ENCODE assay signal across 24 cellular contexts in the genomic region with DNA sequence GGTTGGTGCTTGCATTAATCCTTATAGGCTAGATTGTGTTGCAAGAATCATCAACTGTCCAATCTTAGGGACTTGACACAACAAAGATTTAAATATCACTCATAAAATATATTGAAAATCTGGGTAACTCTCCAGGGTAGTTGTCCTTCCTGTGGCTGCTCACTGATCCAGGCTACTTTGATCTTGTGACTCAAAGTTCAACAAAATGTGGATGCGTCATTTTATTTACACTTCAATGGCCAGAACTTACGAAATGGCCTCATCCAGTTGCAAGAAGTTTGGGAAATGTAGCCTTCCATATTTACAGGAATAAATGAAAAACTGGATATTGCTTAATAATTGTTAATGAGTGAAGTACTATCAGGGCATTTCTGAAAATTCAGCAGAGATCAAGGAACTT.
A peak's percentile ranks its signal among the peaks of the same experiment; 100 is the strongest.
DNase-seq lines count a peak whose midpoint lies in the region; ATAC-seq, FAIRE-seq and TF ChIP-seq lines count a peak whose summit lies in the region.
"Had no signal": no experiment of that assay in that cellular context is flagged by ENCODE, and none has a peak within 500 bp of the region (broad histone marks: within the 10 kb centered on the region; RNA-seq: fewer than 3 reads in every experiment).

No MANE protein-coding gene starts in this region.

- H3K9me3 Mint-ChIP-seq in WTC11 (peaks cover 15% of the 10 kb centered on the region), osteocyte (ENCODE audit: unreplicated experiment) (peaks cover 7% of the 10 kb centered on the region)
- H3K9me3 Mint-ChIP-seq: activated CD4-positive, alpha-beta memory T cell treated with anti-CD3 and anti-CD28 coated beads, Interleukin-2, amount 10 ng/mL, durations not matched to agents 7 days and 5 days had no signal

- H3K4me1 ChIP-seq in A549, result peaks cover 32% of the 10 kb centered on the region
- H3K4me1 ChIP-seq in Peyer's patch, result no peaks in the 10 kb centered on the region
- H3K4me1 ChIP-seq: transverse colon had no signal

- intact Hi-C loops in lower leg skin (cut with DNase I; ENCODE audit: low total_unique reads), result no loop called here

- H3K36me3 Mint-ChIP-seq in WTC11, result peaks cover 9% of the 10 kb centered on the region
- no peaks in the 10 kb centered on the region for H3K36me3 Mint-ChIP-seq in osteocyte (ENCODE audit: unreplicated experiment)
- H3K36me3 Mint-ChIP-seq: activated naive CD8-positive, alpha-beta T cell; CD8-positive, alpha-beta T cell; naive thymus-derived CD8-positive, alpha-beta T cell had no signal

- TF ChIP-seq EP300 in A549 (IDR thresholded peaks at IDR 0.05), result peak; percentile 71 to 75; a peak in 3 of 5 replicates

- POLR2A ChIA-PET in A549 (lab: Yijun Ruan, JAX), result no interaction called here
- POLR2A ChIA-PET in WTC11 (lab: Charles Lee), result no interaction called here

- H3K27me3 Mint-ChIP-seq in WTC11 (ENCODE audit: low read depth), result no peaks in the 10 kb centered on the region
- H3K27me3 Mint-ChIP-seq in osteocyte (ENCODE audit: unreplicated experiment), result no peaks in the 10 kb centered on the region
- H3K27me3 Mint-ChIP-seq: activated CD4-positive, alpha-beta memory T cell treated with anti-CD3 and anti-CD28 coated beads, Interleukin-2, amount 10 ng/mL, durations not matched to agents 7 days and 5 days had no signal

- TF ChIP-seq POLR2A in A549 (IDR thresholded peaks at IDR 0.05; ENCODE audit: low read length) (no peak), H54 (IDR thresholded peaks at IDR 0.05; ENCODE audit: low read depth, low read length) (no peak), Peyer's patch (IDR thresholded peaks at IDR 0.05) (no peak), lower leg skin (IDR thresholded peaks at IDR 0.05) (no peak)

- H3K36me3 ChIP-seq in Peyer's patch, result no peaks in the 10 kb centered on the region
- H3K36me3 ChIP-seq: cardiac muscle cell, transverse colon had no signal

- H3K4me3 Mint-ChIP-seq in WTC11 (no peak overlapping the region), osteocyte (ENCODE audit: unreplicated experiment) (no peak overlapping the region)
- H3K4me3 Mint-ChIP-seq: activated CD4-positive, alpha-beta memory T cell treated with anti-CD3 and anti-CD28 coated beads, Interleukin-2, amount 10 ng/mL, durations not matched to agents 7 days and 5 days; activated naive CD8-positive, alpha-beta T cell; activated T-cell treated with anti-CD3 and anti-CD28 coated beads, Interleukin-2, amount 50 U/mL, for 72 hours; CD8-positive, alpha-beta T cell; naive thymus-derived CD8-positive, alpha-beta T cell had no signal

- WGBS in A549 (ENCODE audit: missing lambda C conversion rate), result 1% methylated on average over 2 of the region's 2 CpGs
- 46 to 67% methylated on average over 2 of the region's 2 CpGs for WGBS in lower leg skin, 2 donors

- H3K9me3 ChIP-seq in A549 (no peaks in the 10 kb centered on the region), Peyer's patch (no peaks in the 10 kb centered on the region)
- H3K9me3 ChIP-seq: transverse colon had no signal

- TF ChIP-seq CTCF in A549 (IDR thresholded peaks at IDR 0.05) (no peak), WTC11 (IDR thresholded peaks at IDR 0.05) (no peak), foreskin fibroblast (IDR thresholded peaks at IDR 0.05; ENCODE audit: low read depth, low read length) (no peak), Peyer's patch (IDR thresholded peaks at IDR 0.05) (no peak), osteocyte (IDR thresholded peaks at IDR 0.05) (no peak), lower leg skin (IDR thresholded peaks at IDR 0.05) (no peak)

- H3K27me3 ChIP-seq in Peyer's patch, result no peaks in the 10 kb centered on the region
- H3K27me3 ChIP-seq: cardiac muscle cell, transverse colon had no signal

- no peak overlapping the region for H3K4me3 ChIP-seq in A549
- no peak overlapping the region for H3K4me3 ChIP-seq in foreskin fibroblast (ENCODE audit: low read depth in 1 of 2, low read length in 2 of 2)
- H3K4me3 ChIP-seq in Peyer's patch, result no peak overlapping the region
- H3K4me3 ChIP-seq in lower leg skin (ENCODE audit: low read depth, poor library complexity, severe bottlenecking), result no peak overlapping the region
- H3K4me3 ChIP-seq: cardiac muscle cell, lung, transverse colon had no signal

- H3K27ac ChIP-seq in A549, result peak overlapping the region; percentile 60 to 84
- no peak overlapping the region for H3K27ac ChIP-seq in Peyer's patch
- H3K27ac ChIP-seq: cardiac muscle cell, transverse colon had no signal

- no peak; a peak in 2 of 5 replicates for TF ChIP-seq RAD21 in A549 (conservative IDR thresholded peaks at IDR 0.05 in 1 of 2, IDR thresholded peaks at IDR 0.05 in 1 of 2)

- FAIRE-seq in A549 (lab: Jason Lieb, UNC), result peak; percentile 96
- peak; percentile 48 for FAIRE-seq in H54 (lab: Jason Lieb, UNC)
- FAIRE-seq: A204.1, small intestine had no signal

- H3K27ac Mint-ChIP-seq in WTC11 (no peak overlapping the region), osteocyte (ENCODE audit: unreplicated experiment) (no peak overlapping the region)
- H3K27ac Mint-ChIP-seq: activated CD4-positive, alpha-beta memory T cell treated with anti-CD3 and anti-CD28 coated beads, Interleukin-2, amount 10 ng/mL, durations not matched to agents 7 days and 5 days; activated naive CD8-positive, alpha-beta T cell; activated T-cell treated with anti-CD3 and anti-CD28 coated beads, Interleukin-2, amount 50 U/mL, for 72 hours; CD8-positive, alpha-beta T cell; naive thymus-derived CD8-positive, alpha-beta T cell had no signal

- H3K4me1 Mint-ChIP-seq in WTC11, result peaks cover 15% of the 10 kb centered on the region
- peaks cover 18% of the 10 kb centered on the region for H3K4me1 Mint-ChIP-seq in osteocyte (ENCODE audit: unreplicated experiment)
- H3K4me1 Mint-ChIP-seq: activated CD4-positive, alpha-beta memory T cell treated with anti-CD3 and anti-CD28 coated beads, Interleukin-2, amount 10 ng/mL, durations not matched to agents 7 days and 5 days; naive thymus-derived CD8-positive, alpha-beta T cell had no signal

- peak overlapping the region; percentile 49 for H3K4me2 ChIP-seq in A549

- CTCF ChIA-PET in A549 (lab: Yijun Ruan, JAX), result no interaction called here
- CTCF ChIA-PET in WTC11 (lab: Charles Lee), result no interaction called here

- ATAC-seq in A549 (peak; percentile 79 to 82; a peak in 5 of 6 replicates), WTC11 (no peak), HG02798 (IDR thresholded peaks at IDR 0.05; ENCODE audit: poor library complexity, unreplicated experiment) (no peak)
- ATAC-seq: activated T-cell treated with anti-CD3 and anti-CD28 coated beads, Interleukin-2, amount 50 U/mL, for 72 hours; CD8-positive, alpha-beta T cell; naive thymus-derived CD8-positive, alpha-beta T cell; SK-N-SH treated with all-trans-retinoic acid at 6 μM for 48 hours had no signal

- DNase-seq in A549 (ENCODE audit: low read depth in 1 of 2, low spot score in 1 of 2), result peak; percentile 41 to 85
- no peak for DNase-seq in H54 (ENCODE audit: insufficient read length, low spot score)
- no peak for DNase-seq in WTC11 (ENCODE audit: low spot score)
- DNase-seq in foreskin fibroblast, result peak; percentile 67
- DNase-seq in Peyer's patch, result no peak
- no peak for DNase-seq in osteocyte (ENCODE audit: extremely low spot score, unreplicated experiment)
- DNase-seq in lower leg skin (ENCODE audit: low spot score in 2 of 2), result no peak
- DNase-seq: activated CD4-positive, alpha-beta memory T cell treated with anti-CD3 and anti-CD28 coated beads, Interleukin-2, amount 10 ng/mL, durations not matched to agents 7 days and 5 days; activated T-cell treated with anti-CD3 and anti-CD28 coated beads, Interleukin-2, amount 50 U/mL, for 72 hours; CD8-positive, alpha-beta T cell; EL; foreskin melanocyte; MM.1S; naive thymus-derived CD8-positive, alpha-beta T cell; NCI-H187 treated with DMSO at 0.1 percent for 48 hours; NCI-H524 treated with DMSO at 0.1 percent for 48 hours; small intestine; transverse colon had no signal

TF ChIP-seq in A549, 52 proteins besides CTCF, POLR2A, EP300 and RAD21 (continues in another document):
- no peak for TF ChIP-seq RFX5 (IDR thresholded peaks at IDR 0.05)

TF ChIP-seq in WTC11, 78 proteins besides CTCF, POLR2A, EP300 and RAD21:
- TF ChIP-seq GABPB1 (CRISPR knock-in tag; IDR thresholded peaks at IDR 0.05), result peak; percentile 92
- no peak for TF ChIP-seq FOXK1 (CRISPR knock-in tag; IDR thresholded peaks at IDR 0.05)

Comparison
In these comparisons a context has a peak if more than half of its experiments do, and no peak if none do; other contexts are left out.
1. ATAC-seq: peak in A549 (2 of 2); none in WTC11 (single experiment) and HG02798 (single experiment).
2. DNase-seq: peak in A549 (2 of 2) and foreskin fibroblast (2 of 2); none in H54 (single experiment), WTC11 (single experiment), Peyer's patch (0 of 3), osteocyte (single experiment) and lower leg skin (0 of 2).
3. H3K27ac ChIP-seq: peak in A549 (2 of 2); none in Peyer's patch (0 of 4).
4. Of the 8 proteins assayed by ChIP-seq in both WTC11 and A549: peak only in WTC11: none; only in A549: JUN and MAX; in both: none; in neither: 6.